ENCODE assay signal across 8 cellular contexts in the genomic region with DNA sequence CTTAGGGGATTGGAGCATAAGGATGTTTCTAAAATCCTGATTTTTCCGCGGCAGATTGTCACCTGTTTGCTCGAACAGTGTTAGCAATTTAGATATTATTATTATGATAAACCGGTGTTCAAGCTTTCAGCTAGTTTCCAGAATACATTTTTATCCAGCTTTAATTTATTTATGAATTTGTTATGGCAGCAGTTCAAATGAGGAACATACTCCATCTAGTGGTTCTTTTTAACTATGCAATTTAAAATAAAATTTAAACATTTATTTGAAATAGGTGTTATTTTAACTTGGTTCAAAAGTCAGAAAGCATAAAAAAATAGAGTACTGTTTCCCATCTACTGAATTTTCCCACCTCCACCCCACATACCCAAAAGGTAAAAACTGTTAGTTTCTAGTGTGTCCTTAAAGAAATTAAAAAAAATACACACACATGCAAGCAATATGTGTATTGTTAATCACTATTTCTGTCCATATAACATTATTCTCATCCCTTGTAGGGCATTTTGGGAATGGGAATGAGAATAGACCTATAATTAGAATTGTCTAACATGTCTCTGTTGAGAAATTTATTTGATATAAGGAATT. TPM values are rescaled to one million over a fixed set of nuclear protein-coding genes. Genes with fewer than 3 reads are reported as not detected.
DNase-seq lines count a peak whose midpoint lies in the region; ATAC-seq, FAIRE-seq and TF ChIP-seq lines count a peak whose summit lies in the region.

No MANE protein-coding gene starts in this region.

- H3K9me3 ChIP-seq in HEK293 (ENCODE audit: control insufficient read depth, insufficient read depth, low read depth, low read length), result no peaks in the 10 kb centered on the region
- H3K9me3 ChIP-seq in astrocyte (ENCODE audit: insufficient read depth, low read depth, low read length), result peaks cover 3% of the 10 kb centered on the region
- no peaks in the 10 kb centered on the region for H3K9me3 ChIP-seq in liver (ENCODE audit: control insufficient read depth in 4 of 4, low read length in 3 of 4)

- H3K9ac ChIP-seq in astrocyte (ENCODE audit: low read length), result no peak overlapping the region
- H3K9ac ChIP-seq in liver (ENCODE audit: low read depth in 1 of 2, low read length in 2 of 2), result no peak overlapping the region

- H3K27me3 ChIP-seq in BJ (ENCODE audit: control insufficient read depth, insufficient read depth, low read length) (no peaks in the 10 kb centered on the region; the same call in none of the 2 replicates), astrocyte (ENCODE audit: insufficient read depth, low read length) (no peaks in the 10 kb centered on the region), liver (ENCODE audit: control insufficient read depth in 4 of 4, insufficient read depth in 4 of 4, low read length in 3 of 4) (no peaks in the 10 kb centered on the region)

- H4K20me1 ChIP-seq in astrocyte (ENCODE audit: insufficient read depth, low read length), result no peaks in the 10 kb centered on the region

- no peak overlapping the region for H3K4me2 ChIP-seq in astrocyte (ENCODE audit: low read length)

- H3K4me3 Mint-ChIP-seq in astrocyte (ENCODE audit: unreplicated experiment), result no peak overlapping the region

- H3K4me3 ChIP-seq in BJ (ENCODE audit: low read depth, low read length), result no peak overlapping the region
- no peak overlapping the region for H3K4me3 ChIP-seq in HEK293 (ENCODE audit: low read depth, low read length)
- H3K4me3 ChIP-seq in astrocyte (ENCODE audit: insufficient read depth, low read depth, low read length), result no peak overlapping the region
- no peak overlapping the region for H3K4me3 ChIP-seq in liver (ENCODE audit: low read depth in 1 of 3, low read length in 3 of 3)

- H3K4me1 Mint-ChIP-seq in astrocyte (ENCODE audit: low read depth, unreplicated experiment), result peaks cover 2% of the 10 kb centered on the region

- FAIRE-seq in astrocyte (lab: Jason Lieb, UNC), result no peak

- TF ChIP-seq RAD21 in liver (IDR thresholded peaks at IDR 0.05), result peak; percentile 73 to 82

- H3K36me3 Mint-ChIP-seq in astrocyte (ENCODE audit: low read depth, unreplicated experiment), result peaks cover 2% of the 10 kb centered on the region

- peak; percentile 50 for TF ChIP-seq CTCF in BJ (IDR thresholded peaks at IDR 0.05; ENCODE audit: insufficient read depth, low read depth, low read length)
- TF ChIP-seq CTCF in HEK293 (tag by site-specific recombination; IDR thresholded peaks at IDR 0.05), result no peak
- peak; percentile 44 for TF ChIP-seq CTCF in astrocyte (IDR thresholded peaks at IDR 0.05; ENCODE audit: insufficient read depth, low read depth, low read length)
- peak; percentile 37 for TF ChIP-seq CTCF in liver (IDR thresholded peaks at IDR 0.05; ENCODE audit: low read depth, low read length, missing input control)

- H3K27ac Mint-ChIP-seq in astrocyte (ENCODE audit: unreplicated experiment), result no peak overlapping the region

- no peak overlapping the region for H3K27ac ChIP-seq in HEK293 (ENCODE audit: extremely low read depth, low read depth, low read length)
- no peak overlapping the region for H3K27ac ChIP-seq in astrocyte (ENCODE audit: low read depth, low read length)
- no peak overlapping the region for H3K27ac ChIP-seq in liver (ENCODE audit: low read depth in 1 of 2, low read length in 2 of 2)

- CTCF ChIA-PET in BJ (lab: Yijun Ruan, JAX), result interaction anchor here (0.6 to 1.8 kb wide), 10 partner anchors 9 to 590 kb away, joined by 3 to 10 read pairs (median 4); no protein-coding TSS in a partner anchor
- CTCF ChIA-PET in HEK293 (lab: Yijun Ruan, JAX), result interaction anchor here (0.7 to 2.3 kb wide), 21 partner anchors 10 to 352 kb away, joined by 3 to 26 read pairs (median 3); a partner anchor contains a TSS

- H3K36me3 ChIP-seq in BJ (ENCODE audit: control insufficient read depth, insufficient read depth, low read length) (no peaks in the 10 kb centered on the region), HEK293 (ENCODE audit: control insufficient read depth in 2 of 2, insufficient read depth in 1 of 2, low read length in 2 of 2) (no peaks in the 10 kb centered on the region), astrocyte (ENCODE audit: insufficient read depth, low read length) (no peaks in the 10 kb centered on the region), liver (ENCODE audit: control insufficient read depth in 4 of 4, insufficient read depth in 3 of 4, low read depth in 1 of 4, low read length in 3 of 4) (no peaks in the 10 kb centered on the region)

- POLR2A ChIA-PET in BJ (lab: Charles Lee), result no interaction called here
- POLR2A ChIA-PET in HEK293 (lab: Yijun Ruan, JAX), result interaction anchor here (1.0 kb wide), 1 partner anchor 78 kb away, joined by 3 read pairs; a partner anchor contains a TSS

- DNase-seq in BJ (ENCODE audit: low read depth), result no peak
- DNase-seq in astrocyte (ENCODE audit: low read depth), result peak; percentile 14
- no peak for DNase-seq in GM19240 (ENCODE audit: insufficient read length, low spot score)
- no peak for DNase-seq in GDM1 (lab: John Stamatoyannopoulos, UW)
- no peak for DNase-seq in HuH-7 (ENCODE audit: low spot score)

- ATAC-seq in HG03469 (IDR thresholded peaks at IDR 0.05; ENCODE audit: unreplicated experiment), result no peak

- 32% methylated on average over 4 of the region's 4 CpGs for WGBS in liver

- H2AFZ ChIP-seq in astrocyte (ENCODE audit: low read depth, low read length), result no peak overlapping the region

- peaks cover 17% of the 10 kb centered on the region for H3K9me3 Mint-ChIP-seq in astrocyte (ENCODE audit: unreplicated experiment)

- H3K27me3 Mint-ChIP-seq in astrocyte (ENCODE audit: low read depth, unreplicated experiment), result peaks cover 12% of the 10 kb centered on the region

- H3K79me2 ChIP-seq in astrocyte (ENCODE audit: insufficient read depth, low read length), result no peaks in the 10 kb centered on the region

- H3K4me1 ChIP-seq in HEK293 (ENCODE audit: control insufficient read depth, insufficient read depth, low read length), result no peaks in the 10 kb centered on the region
- H3K4me1 ChIP-seq in astrocyte (ENCODE audit: insufficient read depth, low read length), result no peaks in the 10 kb centered on the region
- H3K4me1 ChIP-seq in liver (ENCODE audit: control insufficient read depth in 4 of 4, insufficient read depth in 4 of 4, low read length in 3 of 4), result no peaks in the 10 kb centered on the region

TF ChIP-seq in HEK293, 187 proteins besides CTCF, POLR2A, EP300 and RAD21 (continues in another document):
- TF ChIP-seq ZNF654 (tag by site-specific recombination; IDR thresholded peaks at IDR 0.05; ENCODE audit: low read depth), result peak; percentile 65
- TF ChIP-seq, protein P1, sequence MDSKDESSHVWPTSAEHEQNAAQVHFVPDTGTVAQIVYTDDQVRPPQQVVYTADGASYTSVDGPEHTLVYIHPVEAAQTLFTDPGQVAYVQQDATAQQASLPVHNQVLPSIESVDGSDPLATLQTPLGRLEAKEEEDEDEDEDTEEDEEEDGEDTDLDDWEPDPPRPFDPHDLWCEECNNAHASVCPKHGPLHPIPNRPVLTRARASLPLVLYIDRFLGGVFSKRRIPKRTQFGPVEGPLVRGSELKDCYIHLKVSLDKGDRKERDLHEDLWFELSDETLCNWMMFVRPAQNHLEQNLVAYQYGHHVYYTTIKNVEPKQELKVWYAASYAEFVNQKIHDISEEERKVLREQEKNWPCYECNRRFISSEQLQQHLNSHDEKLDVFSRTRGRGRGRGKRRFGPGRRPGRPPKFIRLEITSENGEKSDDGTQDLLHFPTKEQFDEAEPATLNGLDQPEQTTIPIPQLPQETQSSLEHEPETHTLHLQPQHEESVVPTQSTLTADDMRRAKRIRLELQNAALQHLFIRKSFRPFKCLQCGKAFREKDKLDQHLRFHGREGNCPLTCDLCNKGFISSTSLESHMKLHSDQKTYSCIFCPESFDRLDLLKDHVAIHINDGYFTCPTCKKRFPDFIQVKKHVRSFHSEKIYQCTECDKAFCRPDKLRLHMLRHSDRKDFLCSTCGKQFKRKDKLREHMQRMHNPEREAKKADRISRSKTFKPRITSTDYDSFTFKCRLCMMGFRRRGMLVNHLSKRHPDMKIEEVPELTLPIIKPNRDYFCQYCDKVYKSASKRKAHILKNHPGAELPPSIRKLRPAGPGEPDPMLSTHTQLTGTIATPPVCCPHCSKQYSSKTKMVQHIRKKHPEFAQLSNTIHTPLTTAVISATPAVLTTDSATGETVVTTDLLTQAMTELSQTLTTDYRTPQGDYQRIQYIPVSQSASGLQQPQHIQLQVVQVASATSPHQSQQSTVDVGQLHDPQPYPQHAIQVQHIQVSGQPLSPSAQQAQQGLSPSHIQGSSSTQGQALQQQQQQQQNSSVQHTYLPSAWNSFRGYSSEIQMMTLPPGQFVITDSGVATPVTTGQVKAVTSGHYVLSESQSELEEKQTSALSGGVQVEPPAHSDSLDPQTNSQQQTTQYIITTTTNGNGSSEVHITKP (tag by site-specific recombination; IDR thresholded peaks at IDR 0.05), result no peak

TF ChIP-seq in liver, 16 proteins besides CTCF, POLR2A, EP300 and RAD21 (continues in another document):
- TF ChIP-seq FOXA2 (IDR thresholded peaks at IDR 0.05), result no peak
- TF ChIP-seq, protein P2, sequence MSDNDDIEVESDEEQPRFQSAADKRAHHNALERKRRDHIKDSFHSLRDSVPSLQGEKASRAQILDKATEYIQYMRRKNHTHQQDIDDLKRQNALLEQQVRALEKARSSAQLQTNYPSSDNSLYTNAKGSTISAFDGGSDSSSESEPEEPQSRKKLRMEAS (IDR thresholded peaks at IDR 0.05), result no peak

RNA-seq across cellular contexts. Expression of a gene that starts 23.2 kb away (rescaled TPM):
- polyA plus RNA-seq in BJ (2011; rRNA removed) (not detected in 2 replicates), liver (under 1 TPM in 1 of 2 donors, not detected in 1; 0.07 TPM)
- polyA minus RNA-seq in BJ (2011; rRNA and poly(A)+ RNA removed), result not detected in 2 replicates
- total RNA-seq in astrocyte (0.12 and 0.23 TPM in 2 replicates), liver (not detected)
